In the genomic region with DNA sequence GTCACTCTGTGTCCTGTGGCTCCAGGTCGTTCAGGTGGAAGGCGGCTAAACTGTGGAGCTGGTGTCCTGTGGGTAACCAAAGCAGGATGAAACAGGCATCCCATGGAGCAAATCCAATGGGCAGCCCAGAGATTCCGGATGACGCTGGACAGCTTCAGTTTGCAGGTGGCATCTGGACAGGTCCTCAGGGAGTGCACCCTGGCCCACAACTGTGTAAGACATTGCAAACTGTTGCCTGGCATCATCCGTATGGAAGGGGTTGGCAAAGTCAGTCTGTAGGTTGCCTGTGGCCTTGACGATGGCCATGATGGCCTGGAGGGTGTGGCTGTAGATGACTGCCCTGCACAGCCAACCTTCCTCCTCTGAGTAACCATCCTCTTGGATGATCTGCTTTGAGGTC, we compare ENCODE assay signal across 29 cellular contexts.
"Had no signal": no experiment of that assay in that cellular context is flagged by ENCODE, and none has a peak within 500 bp of the region (broad histone marks: within the 10 kb centered on the region; RNA-seq: fewer than 3 reads in every experiment).

No MANE protein-coding gene starts in this region.

- H3K9me3 Mint-ChIP-seq: dendritic cell treated with granulocyte-macrophage colony-stimulating factor and Interleukin-4, amounts not matched to agents 40 ng/mL and 50 ng/mL, for 4 days had no signal

- DNase-seq: colonic mucosa; cortex of kidney; dermis blood vessel endothelial cell; dorsolateral prefrontal cortex; effector CD4-positive, alpha-beta T cell; effector CD8-positive, alpha-beta T cell; effector memory CD4-positive, alpha-beta T cell; effector memory CD8-positive, alpha-beta T cell; endodermal cell; erythroblast; esophagus squamous epithelium; foreskin fibroblast; foreskin keratinocyte; foreskin melanocyte; gastrocnemius medialis; glutamatergic neuron; head of caudate nucleus; heart left ventricle; heart right ventricle had no signal

- ATAC-seq: effector memory CD8-positive, alpha-beta T cell; esophagus mucosa; foreskin keratinocyte; gastrocnemius medialis; gastroesophageal sphincter; heart left ventricle had no signal

- H3K4me3 ChIP-seq: colonic mucosa, coronary artery, dorsolateral prefrontal cortex, esophagus muscularis mucosa, esophagus squamous epithelium, gastrocnemius medialis, gastroesophageal sphincter, heart left ventricle, heart right ventricle had no signal

- H3K27me3 Mint-ChIP-seq: effector memory CD8-positive, alpha-beta T cell had no signal

- FAIRE-seq: colon, endometrium, endothelial cell of umbilical vein, frontal cortex had no signal

- H3K4me1 Mint-ChIP-seq: endodermal cell had no signal

- H3K27ac Mint-ChIP-seq: dendritic cell treated with granulocyte-macrophage colony-stimulating factor and Interleukin-4, amounts not matched to agents 40 ng/mL and 50 ng/mL, for 4 days; effector memory CD8-positive, alpha-beta T cell; endodermal cell had no signal

- H3K36me3 ChIP-seq: colonic mucosa, esophagus muscularis mucosa, esophagus squamous epithelium, gastrocnemius medialis, gastroesophageal sphincter, heart left ventricle, heart right ventricle had no signal

- H3K27ac ChIP-seq: colonic mucosa, coronary artery, dorsolateral prefrontal cortex, epithelial cell of prostate, esophagus muscularis mucosa, esophagus squamous epithelium, foreskin keratinocyte, gastrocnemius medialis, gastroesophageal sphincter, heart left ventricle, heart right ventricle had no signal

- H3K4me3 Mint-ChIP-seq: dendritic cell treated with granulocyte-macrophage colony-stimulating factor and Interleukin-4, amounts not matched to agents 40 ng/mL and 50 ng/mL, for 4 days; effector memory CD8-positive, alpha-beta T cell; endodermal cell had no signal

- H3K27me3 ChIP-seq: colonic mucosa, dorsolateral prefrontal cortex, esophagus muscularis mucosa, foreskin keratinocyte, gastrocnemius medialis, gastroesophageal sphincter, heart left ventricle, heart right ventricle had no signal

- H3K4me1 ChIP-seq: esophagus muscularis mucosa, foreskin keratinocyte, gastrocnemius medialis, gastroesophageal sphincter had no signal

- H3K9me3 ChIP-seq: colonic mucosa, esophagus muscularis mucosa, esophagus squamous epithelium, gastroesophageal sphincter had no signal
